17 cellular contexts compared by ENCODE assay signal in the genomic region with DNA sequence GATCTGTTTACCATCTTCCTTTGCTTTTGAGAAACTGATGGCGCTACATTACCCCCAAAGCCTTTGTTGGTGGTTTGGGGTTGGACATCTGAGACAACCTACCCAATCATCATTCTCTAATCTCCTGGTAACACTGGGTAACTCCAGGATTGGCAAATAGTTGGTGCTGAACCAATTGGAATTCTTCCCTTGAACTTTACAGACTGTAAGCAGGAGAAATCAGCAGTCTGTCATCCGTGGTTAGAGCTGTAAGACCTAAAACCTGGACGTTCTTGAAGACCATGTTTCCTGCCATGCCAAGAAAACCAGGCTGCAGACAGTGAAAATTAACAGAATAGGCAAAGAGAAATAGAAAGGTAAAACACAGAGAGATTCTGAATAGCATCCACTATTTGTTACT.
"Had no signal": no experiment of that assay in that cellular context is flagged by ENCODE, and none has a peak within 500 bp of the region (broad histone marks: within the 10 kb centered on the region; RNA-seq: fewer than 3 reads in every experiment).

No MANE protein-coding gene starts in this region.

- DNase-seq: activated CD4-positive, alpha-beta T cell treated with anti-CD3 and anti-CD28 coated beads for 1 hour; activated CD4-positive, alpha-beta T cell treated with anti-CD3 and anti-CD28 coated beads, Interleukin-2, amount 50 U/mL, for 48 hours; activated effector memory CD4-positive, alpha-beta T cell treated with anti-CD3 and anti-CD28 coated beads, Interleukin-2, amount 50 U/mL, for 16 hours; activated T-cell treated with anti-CD3 and anti-CD28 coated beads, Interleukin-2, amount 50 U/mL, for 4 hours; caudate nucleus; effector memory CD4-positive, alpha-beta T cell; foreskin melanocyte; head of caudate nucleus; pancreas; stimulated activated CD4-positive, alpha-beta T cell treated with anti-CD3 and anti-CD28 coated beads, Interleukin-4, amount 100 ng/mL, for 4 hours; stimulated activated naive CD8-positive, alpha-beta T cell treated with anti-CD3 and anti-CD28 coated beads, Interleukin-15, amount 100 ng/mL, for 72 hours; SW 1271; testis; upper lobe of right lung had no signal

- H3K27me3 ChIP-seq: pancreas, testis, upper lobe of right lung had no signal

- H3K4me3 ChIP-seq: pancreas, testis, upper lobe of right lung had no signal

- H3K4me1 ChIP-seq: pancreas, testis, upper lobe of right lung had no signal

- ATAC-seq: activated naive CD4-positive, alpha-beta T cell treated with anti-CD3 and anti-CD28 coated beads, Interleukin-2, amount 50 U/mL, for 72 hours; activated T-cell treated with anti-CD3 and anti-CD28 coated beads, Interleukin-2, amount 50 U/mL, for 4 hours; left lobe of liver; pancreas; stimulated activated naive CD8-positive, alpha-beta T cell treated with anti-CD3 and anti-CD28 coated beads, Interleukin-15, amount 100 ng/mL, for 72 hours; upper lobe of right lung had no signal

- H3K27ac ChIP-seq: epithelial cell of prostate, pancreas, testis, upper lobe of right lung had no signal

- H3K36me3 ChIP-seq: pancreas, upper lobe of right lung had no signal

- H3K9me3 ChIP-seq: pancreas, testis, upper lobe of right lung had no signal
